In the genomic region with DNA sequence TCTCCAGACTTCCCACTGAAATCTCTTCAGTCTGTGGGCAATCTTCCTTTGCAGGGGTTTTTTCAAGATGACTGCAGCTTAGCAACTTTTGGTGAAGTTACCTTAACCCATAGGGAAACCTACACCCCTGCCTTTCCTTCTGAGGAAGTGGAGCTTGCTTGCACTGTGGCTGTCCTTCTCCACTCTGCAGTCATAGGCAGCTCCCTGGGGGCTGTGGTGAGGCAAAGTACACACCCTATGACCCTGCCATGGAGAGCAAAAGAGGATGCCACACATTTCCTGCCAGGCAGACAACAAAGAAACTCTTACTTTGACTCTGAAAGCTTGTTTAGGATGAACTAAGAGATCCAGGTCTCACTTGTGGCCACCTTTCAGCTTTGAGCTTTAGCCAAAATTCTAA, we compare ENCODE assay signal across 17 cellular contexts.
DNase-seq lines count a peak whose midpoint lies in the region; ATAC-seq, FAIRE-seq and TF ChIP-seq lines count a peak whose summit lies in the region.
"Had no signal": no experiment of that assay in that cellular context is flagged by ENCODE, and none has a peak within 500 bp of the region (broad histone marks: within the 10 kb centered on the region; RNA-seq: fewer than 3 reads in every experiment).

No MANE protein-coding gene starts in this region.

- no peaks in the 10 kb centered on the region for H3K36me3 Mint-ChIP-seq in activated naive CD4-positive, alpha-beta T cell treated with anti-CD3 and anti-CD28 coated beads, Interleukin-2, amount 10 ng/mL, durations not matched to agents 7 days and 5 days
- H3K36me3 Mint-ChIP-seq in T-helper 2 cell treated with Interferon-gamma antibody and Interleukin-4, amounts not matched to agents 5 μg/mL and 100 μg/mL, for 36 hours (ENCODE audit: low read depth) = no peaks in the 10 kb centered on the region
- peaks cover 0 to 4% of the 10 kb centered on the region in 2 donors for H3K36me3 Mint-ChIP-seq in stimulated activated naive B cell treated with anti-CD40 and anti-IgM and Interleukin-4, amounts not matched to agents 10 μg/mL and 1 μg/mL and 100 μg/mL, for 72 hours

- TF ChIP-seq CTCF in D721Med (IDR thresholded peaks at IDR 0.05; ENCODE audit: insufficient read depth, missing control alignments) = no peak
- no peak for TF ChIP-seq CTCF in WERI-Rb-1 (IDR thresholded peaks at IDR 0.05; ENCODE audit: low read depth, low read length)

- no peaks in the 10 kb centered on the region for H3K27me3 ChIP-seq in WERI-Rb-1 (ENCODE audit: insufficient read depth, low read depth, severe bottlenecking)
- H3K27me3 ChIP-seq: SJSA1 had no signal

- H3K36me3 ChIP-seq in WERI-Rb-1 = no peaks in the 10 kb centered on the region
- H3K36me3 ChIP-seq: SJSA1 had no signal

- H3K27ac ChIP-seq in WERI-Rb-1 = no peak overlapping the region
- H3K27ac ChIP-seq: KMS-11, SJSA1 had no signal

- no peak overlapping the region for H3K4me3 Mint-ChIP-seq in activated naive CD4-positive, alpha-beta T cell treated with anti-CD3 and anti-CD28 coated beads, Interleukin-2, amount 10 ng/mL, durations not matched to agents 7 days and 5 days
- peak overlapping the region; percentile 17 for H3K4me3 Mint-ChIP-seq in T-helper 2 cell treated with Interferon-gamma antibody and Interleukin-4, amounts not matched to agents 5 μg/mL and 100 μg/mL, for 36 hours
- no peak overlapping the region for H3K4me3 Mint-ChIP-seq in stimulated activated naive B cell treated with anti-CD40 and anti-IgM and Interleukin-4, amounts not matched to agents 10 μg/mL and 1 μg/mL and 100 μg/mL, for 72 hours

- H3K9me3 Mint-ChIP-seq in activated naive CD4-positive, alpha-beta T cell treated with anti-CD3 and anti-CD28 coated beads, Interleukin-2, amount 10 ng/mL, durations not matched to agents 7 days and 5 days = no peaks in the 10 kb centered on the region
- H3K9me3 Mint-ChIP-seq in T-helper 2 cell treated with Interferon-gamma antibody and Interleukin-4, amounts not matched to agents 5 μg/mL and 100 μg/mL, for 36 hours = peaks cover 11% of the 10 kb centered on the region
- peaks cover 8 to 12% of the 10 kb centered on the region in 2 donors for H3K9me3 Mint-ChIP-seq in stimulated activated naive B cell treated with anti-CD40 and anti-IgM and Interleukin-4, amounts not matched to agents 10 μg/mL and 1 μg/mL and 100 μg/mL, for 72 hours

- H3K4me3 ChIP-seq in WERI-Rb-1 (ENCODE audit: low read depth, low read length) = no peak overlapping the region
- H3K4me3 ChIP-seq: SJSA1 had no signal

- peak overlapping the region; percentile 88 for H3K27ac Mint-ChIP-seq in activated naive CD4-positive, alpha-beta T cell treated with anti-CD3 and anti-CD28 coated beads, Interleukin-2, amount 10 ng/mL, durations not matched to agents 7 days and 5 days
- H3K27ac Mint-ChIP-seq in T-helper 2 cell treated with Interferon-gamma antibody and Interleukin-4, amounts not matched to agents 5 μg/mL and 100 μg/mL, for 36 hours = peak overlapping the region; percentile 17
- H3K27ac Mint-ChIP-seq in stimulated activated naive B cell treated with anti-CD40 and anti-IgM and Interleukin-4, amounts not matched to agents 10 μg/mL and 1 μg/mL and 100 μg/mL, for 72 hours = no peak overlapping the region

- peaks cover 30% of the 10 kb centered on the region for H3K4me1 Mint-ChIP-seq in activated naive CD4-positive, alpha-beta T cell treated with anti-CD3 and anti-CD28 coated beads, Interleukin-2, amount 10 ng/mL, durations not matched to agents 7 days and 5 days
- H3K4me1 Mint-ChIP-seq in T-helper 2 cell treated with Interferon-gamma antibody and Interleukin-4, amounts not matched to agents 5 μg/mL and 100 μg/mL, for 36 hours (ENCODE audit: low read depth) = peaks cover 22% of the 10 kb centered on the region
- H3K4me1 Mint-ChIP-seq in stimulated activated naive B cell treated with anti-CD40 and anti-IgM and Interleukin-4, amounts not matched to agents 10 μg/mL and 1 μg/mL and 100 μg/mL, for 72 hours = peaks cover 21 to 25% of the 10 kb centered on the region in 2 donors

- FAIRE-seq in D721Med (lab: Jason Lieb, UNC) = no peak
- FAIRE-seq: bronchial epithelial cell, endometrium had no signal

- CTCF ChIA-PET in activated naive CD4-positive, alpha-beta T cell treated with anti-CD3 and anti-CD28 coated beads, Interleukin-2, amount 10 ng/mL, durations not matched to agents 7 days and 5 days (lab: Charles Lee) = interaction anchor here (0.9 to 2.5 kb wide), 5 partner anchors 17 to 26 kb away, joined by 3 to 20 read pairs (median 5); no protein-coding TSS in a partner anchor

- peaks cover 24% of the 10 kb centered on the region for H3K27me3 Mint-ChIP-seq in activated naive CD4-positive, alpha-beta T cell treated with anti-CD3 and anti-CD28 coated beads, Interleukin-2, amount 10 ng/mL, durations not matched to agents 7 days and 5 days
- H3K27me3 Mint-ChIP-seq in T-helper 2 cell treated with Interferon-gamma antibody and Interleukin-4, amounts not matched to agents 5 μg/mL and 100 μg/mL, for 36 hours (ENCODE audit: low read depth) = peaks cover 18% of the 10 kb centered on the region
- no peaks in the 10 kb centered on the region for H3K27me3 Mint-ChIP-seq in stimulated activated naive B cell treated with anti-CD40 and anti-IgM and Interleukin-4, amounts not matched to agents 10 μg/mL and 1 μg/mL and 100 μg/mL, for 72 hours

- H3K9me3 ChIP-seq in WERI-Rb-1 (ENCODE audit: severe bottlenecking) = no peaks in the 10 kb centered on the region
- H3K9me3 ChIP-seq: SJSA1 had no signal

- DNase-seq in activated naive CD4-positive, alpha-beta T cell treated with anti-CD3 and anti-CD28 coated beads, Interleukin-2, amount 10 ng/mL, durations not matched to agents 7 days and 5 days = peak; percentile 64
- no peak for DNase-seq in activated naive CD4-positive, alpha-beta T cell (lab: John Stamatoyannopoulos, UW)
- no peak for DNase-seq in T-helper 2 cell treated with Interferon-gamma antibody and Interleukin-4, amounts not matched to agents 5 μg/mL and 100 μg/mL, for 36 hours (ENCODE audit: low spot score)
- peak; percentile 45 for DNase-seq in stimulated activated naive B cell treated with anti-CD40 and anti-IgM and Interleukin-4, amounts not matched to agents 10 μg/mL and 1 μg/mL and 100 μg/mL, for 72 hours
- DNase-seq in D721Med (ENCODE audit: insufficient read length, low spot score) = no peak
- no peak for DNase-seq in A172 (ENCODE audit: low spot score)
- DNase-seq in WERI-Rb-1 = no peak
- DNase-seq: DMS153, islet precursor cell, NCI-H2081 treated with DMSO at 0.1 percent for 48 hours, posterior cingulate gyrus had no signal

- peak; percentile 63 for ATAC-seq in HG03103 (IDR thresholded peaks at IDR 0.05; ENCODE audit: low read depth, unreplicated experiment)
- peak; percentile 99 to 100 for ATAC-seq in stimulated activated naive B cell treated with anti-CD40 and anti-IgM and Interleukin-4, amounts not matched to agents 10 μg/mL and 1 μg/mL and 100 μg/mL, for 72 hours (replicated peaks)
- ATAC-seq: HCT116 had no signal

Comparison
In these comparisons a context has a peak if more than half of its experiments do, and no peak if none do; other contexts are left out.
1. DNase-seq: peak in activated naive CD4-positive, alpha-beta T cell treated with anti-CD3 and anti-CD28 coated beads, Interleukin-2, amount 10 ng/mL, durations not matched to agents 7 days and 5 days (single experiment) and stimulated activated naive B cell treated with anti-CD40 and anti-IgM and Interleukin-4, amounts not matched to agents 10 μg/mL and 1 μg/mL and 100 μg/mL, for 72 hours (single experiment); none in activated naive CD4-positive, alpha-beta T cell (0 of 4), T-helper 2 cell treated with Interferon-gamma antibody and Interleukin-4, amounts not matched to agents 5 μg/mL and 100 μg/mL, for 36 hours (single experiment), D721Med (single experiment), A172 (single experiment) and WERI-Rb-1 (single experiment).